1 cellular context compared by ENCODE assay signal in the genomic region with DNA sequence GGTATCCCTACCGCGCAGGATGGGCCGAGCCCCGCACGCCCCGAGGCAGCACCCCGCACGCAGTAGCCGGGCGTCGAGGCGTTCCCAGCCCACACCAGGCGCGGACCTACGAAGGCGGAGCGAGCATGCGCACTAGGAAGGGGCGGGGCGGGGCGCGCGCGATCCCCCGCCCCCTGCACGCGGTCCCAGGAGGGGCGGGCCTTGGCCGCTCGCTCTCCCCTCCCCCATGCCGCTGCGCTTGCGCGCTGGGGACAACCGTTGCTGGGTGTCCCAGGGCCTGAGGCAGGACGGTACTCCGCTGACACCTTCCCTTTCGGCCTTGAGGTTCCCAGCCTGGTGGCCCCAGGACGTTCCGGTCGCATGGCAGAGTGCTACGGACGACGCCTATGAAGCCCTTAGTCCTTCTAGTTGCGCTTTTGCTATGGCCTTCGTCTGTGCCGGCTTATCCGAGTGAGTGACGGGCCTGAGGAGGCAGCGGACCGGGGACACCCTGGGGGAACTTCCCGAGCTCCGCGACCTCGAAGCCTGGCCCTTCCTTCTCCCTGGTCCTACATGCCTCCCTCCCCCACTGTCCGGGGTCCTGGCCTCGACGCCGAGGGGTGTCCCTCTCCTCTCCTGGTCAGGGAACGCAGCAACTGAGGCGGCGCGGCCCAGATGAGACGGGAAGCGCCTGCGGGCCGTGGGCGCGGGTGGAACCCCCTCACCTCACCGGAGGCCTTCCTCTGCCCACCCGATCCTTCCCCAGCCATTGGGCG.
TF ChIP-seq lines count a peak whose summit lies in the region.

A gene (plus strand): TSS at position 258 of the 755 bp plus-strand sequence. CDS start 129 bp downstream, at position 387.

TF ChIP-seq in endothelial cell of umbilical vein, 7 proteins besides CTCF, POLR2A, EP300 and RAD21:
- TF ChIP-seq GATA2 (IDR thresholded peaks at IDR 0.05; ENCODE audit: insufficient read depth, insufficient read length, low read depth, low read length) (no peak), POLR2AphosphoS5 (IDR thresholded peaks at IDR 0.05; ENCODE audit: insufficient read depth, low read depth, low read length) (no peak), JUN (IDR thresholded peaks at IDR 0.05; ENCODE audit: borderline replicate concordance, insufficient read depth, insufficient read length, low read depth) (no peak), FOS (IDR thresholded peaks at IDR 0.05; ENCODE audit: borderline replicate concordance, insufficient read depth, low read length) (no peak), MYC (IDR thresholded peaks at IDR 0.05; ENCODE audit: low read depth, low read length) (no peak)
- TF ChIP-seq, protein P1, sequence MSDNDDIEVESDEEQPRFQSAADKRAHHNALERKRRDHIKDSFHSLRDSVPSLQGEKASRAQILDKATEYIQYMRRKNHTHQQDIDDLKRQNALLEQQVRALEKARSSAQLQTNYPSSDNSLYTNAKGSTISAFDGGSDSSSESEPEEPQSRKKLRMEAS (IDR thresholded peaks at IDR 0.05; ENCODE audit: insufficient read depth, insufficient read length): peak; percentile 37
